ENCODE assay signal across 8 cellular contexts in the genomic region with DNA sequence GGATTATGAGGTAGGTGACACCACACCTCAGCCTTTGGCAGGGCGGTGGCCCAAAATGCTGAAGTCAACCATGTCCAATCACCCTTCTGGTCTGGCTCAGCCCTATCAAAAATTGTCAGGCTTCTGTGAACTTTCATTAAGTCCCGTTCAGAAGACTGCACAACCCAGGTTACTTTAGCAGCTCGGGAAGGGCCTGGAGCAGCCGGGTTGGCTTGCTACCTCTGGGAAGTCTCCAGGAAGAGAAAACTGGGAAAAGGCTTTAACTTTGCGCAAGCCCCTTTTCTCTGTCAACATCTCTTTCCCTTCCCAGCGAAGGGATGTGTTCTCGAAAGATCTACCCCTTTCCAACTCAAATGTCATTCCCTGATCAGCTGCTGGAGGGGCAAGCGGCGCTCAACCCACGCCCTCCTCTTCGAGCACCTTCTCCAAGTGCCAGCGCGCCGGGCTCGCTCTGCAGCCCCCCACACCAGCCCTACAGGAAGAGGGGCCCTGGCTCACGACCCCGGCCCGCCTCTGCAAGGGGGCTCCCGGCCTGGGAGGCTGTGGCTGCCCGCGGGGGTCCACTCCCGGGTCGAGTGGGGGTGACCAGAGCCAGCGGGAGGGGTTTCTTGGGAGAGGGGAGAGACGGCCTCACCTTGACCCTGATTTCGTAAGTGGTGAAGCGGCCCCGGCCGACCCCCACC. TPM values are rescaled to one million over a fixed set of nuclear protein-coding genes. Genes with fewer than 3 reads are reported as not detected.
DNase-seq lines count a peak whose midpoint lies in the region; ATAC-seq and TF ChIP-seq lines count a peak whose summit lies in the region.

No MANE protein-coding gene starts in this region.

- H3K4me3 ChIP-seq in Caco-2 (ENCODE audit: low read depth, low read length) (peak overlapping the region; percentile 87), HUES6 (ENCODE audit: low read depth, low read length) (peak overlapping the region; percentile 85), spleen (peak overlapping the region; percentile 67 to 88 (median 78))

- H3K27me3 ChIP-seq in Caco-2 (replicated peaks; ENCODE audit: control insufficient read depth, insufficient read depth, low read length) (no peaks in the 10 kb centered on the region), HUES6 (ENCODE audit: control insufficient read depth, insufficient read depth, low read length) (no peaks in the 10 kb centered on the region), spleen (replicated peaks in 1 of 7) (no peaks in the 10 kb centered on the region)

- POLR2A ChIA-PET in Caco-2 (lab: Charles Lee) (interaction anchor here (0.7 to 1.4 kb wide), 5 partner anchors 34 to 302 kb away, joined by 3 to 10 read pairs (median 5); partner anchors contain the start of genes AFG1L and SEC63), T-cell (lab: Charles Lee) (interaction anchor here in 1 of 2 donors (0.6 to 1.0 kb wide), 3 partner anchors 26 to 44 kb away, joined by 4 read pairs; partner anchors contain the start of gene AFG1L)

- 0 to 2% (median 1%) methylated on average over 21 to 29 of the region's 29 CpGs for WGBS in spleen, 5 donors

- H3K9me3 ChIP-seq in Caco-2: no peaks in the 10 kb centered on the region
- H3K9me3 ChIP-seq in HUES6 (ENCODE audit: control insufficient read depth, insufficient read depth, low read depth, low read length): no peaks in the 10 kb centered on the region
- no peaks in the 10 kb centered on the region for H3K9me3 ChIP-seq in spleen

- TF ChIP-seq CTCF in Caco-2 (IDR thresholded peaks at IDR 0.05; ENCODE audit: insufficient read depth in 1 of 2, low read depth in 1 of 2, low read length in 1 of 2, severe bottlenecking in 1 of 2, unreplicated experiment in 1 of 2) (no peak), spleen (IDR thresholded peaks at IDR 0.05 in 8 of 11, conservative IDR thresholded peaks at IDR 0.05 in 3 of 11) (no peak)

- DNase-seq in Caco-2: peak; percentile 36 to 40
- DNase-seq in T-cell: peak in 12 of 34 experiments; percentile 1 to 22 (median 5)
- peak in 1 of 2 donors; percentile 15 for DNase-seq in central memory CD8-positive, alpha-beta T cell (ENCODE audit: low spot score in 2 of 2)
- peak; percentile 76 for DNase-seq in islet precursor cell
- DNase-seq in spleen: peak; percentile 79
- DNase-seq in GM19240 (ENCODE audit: insufficient read length, low spot score): no peak

- ATAC-seq in GM21360 (IDR thresholded peaks at IDR 0.05; ENCODE audit: unreplicated experiment) (peak; percentile 6), T-cell (replicated peaks in 1 of 4) (peak in 2 of 4 experiments; percentile 2 to 3)
- peak; percentile 3 for ATAC-seq in central memory CD8-positive, alpha-beta T cell (replicated peaks; ENCODE audit: extremely low read depth, poor library complexity, severe bottlenecking)

- H3K27me3 Mint-ChIP-seq in Caco-2 (ENCODE audit: insufficient read depth, unreplicated experiment) (no peaks in the 10 kb centered on the region), T-cell (no peaks in the 10 kb centered on the region)
- no peaks in the 10 kb centered on the region for H3K27me3 Mint-ChIP-seq in central memory CD8-positive, alpha-beta T cell

- H3K9me3 Mint-ChIP-seq in Caco-2 (ENCODE audit: unreplicated experiment) (no peaks in the 10 kb centered on the region), T-cell (no peaks in the 10 kb centered on the region)
- H3K9me3 Mint-ChIP-seq in central memory CD8-positive, alpha-beta T cell: no peaks in the 10 kb centered on the region

- CTCF ChIA-PET in Caco-2 (lab: Charles Lee) (interaction anchor here (0.9 to 1.6 kb wide), 3 partner anchors 19 to 231 kb away, joined by 3 to 11 read pairs (median 3); no protein-coding TSS in a partner anchor), T-cell (lab: Charles Lee) (interaction anchor here in 1 of 2 donors (0.5 to 1.2 kb wide), 2 partner anchors 298 to 299 kb away, joined by 4 read pairs; no protein-coding TSS in a partner anchor)

- H3K4me3 Mint-ChIP-seq in Caco-2 (ENCODE audit: unreplicated experiment) (peak overlapping the region; percentile 92), T-cell (peak overlapping the region; percentile 86 to 88 (median 87))
- peak overlapping the region; percentile 86 for H3K4me3 Mint-ChIP-seq in central memory CD8-positive, alpha-beta T cell

- no TSS peak for BruUV-seq in Caco-2 (replicated peaks; lab: Mats Ljungman, UMichigan)

- H3K4me1 ChIP-seq in Caco-2 (peaks cover 8% of the 10 kb centered on the region; the same call in 1 of the 2 replicates), HUES6 (ENCODE audit: control insufficient read depth, insufficient read depth, low read length) (peaks cover 3% of the 10 kb centered on the region; the same call in 1 of the 2 replicates), spleen (peaks cover 30 to 61% (median 54%) of the 10 kb centered on the region in 6 donors)

- H3K27ac Mint-ChIP-seq in Caco-2 (ENCODE audit: unreplicated experiment): peak overlapping the region; percentile 87
- H3K27ac Mint-ChIP-seq in T-cell: peak overlapping the region; percentile 80
- H3K27ac Mint-ChIP-seq in central memory CD8-positive, alpha-beta T cell (ENCODE audit: low read depth): peak overlapping the region; percentile 94

- H3K36me3 ChIP-seq in Caco-2 (ENCODE audit: control insufficient read depth, insufficient read depth, low read length) (no peaks in the 10 kb centered on the region), HUES6 (ENCODE audit: control insufficient read depth, insufficient read depth, low read length) (no peaks in the 10 kb centered on the region; the same call in none of the 2 replicates), spleen (peaks cover 0 to 17% (median 0%) of the 10 kb centered on the region in 6 donors)

- H3K27ac ChIP-seq in HUES6 (ENCODE audit: low read depth, low read length) (peak overlapping the region; percentile 79), spleen (peak overlapping the region; percentile 81 to 99 (median 96))

- intact Hi-C loops in Caco-2 (cut with micrococcal nuclease; ENCODE audit: unreplicated experiment) (loop anchor here (2.0 to 5.0 kb wide), 3 partner anchors 102 to 233 kb away; no protein-coding TSS in a partner anchor), spleen (cut with DNase I; ENCODE audit: low total_unique reads) (no loop called here)

- H3K36me3 Mint-ChIP-seq in Caco-2 (ENCODE audit: insufficient read depth, unreplicated experiment): peaks cover 6% of the 10 kb centered on the region
- H3K36me3 Mint-ChIP-seq in T-cell: peaks cover 6% of the 10 kb centered on the region
- H3K36me3 Mint-ChIP-seq in central memory CD8-positive, alpha-beta T cell (ENCODE audit: insufficient read depth): peaks cover 17% of the 10 kb centered on the region

- H3K4me1 Mint-ChIP-seq in Caco-2 (ENCODE audit: low read depth, unreplicated experiment) (no peaks in the 10 kb centered on the region), T-cell (peaks cover 41 to 42% (median 41%) of the 10 kb centered on the region in 3 donors)
- peaks cover 23% of the 10 kb centered on the region for H3K4me1 Mint-ChIP-seq in central memory CD8-positive, alpha-beta T cell

- peak overlapping the region; percentile 85 for H3K9ac ChIP-seq in HUES6 (ENCODE audit: low read length)

- no peak for TF ChIP-seq POLR2A in spleen (IDR thresholded peaks at IDR 0.05)

RNA-seq across cellular contexts. Expression of gene SNX3, which starts 0.6 kb away (rescaled TPM):
- total RNA-seq in Caco-2 (2022): 111 and 114 TPM in 2 replicates
- 10 to 100 TPM; 50.1 to 61.4 (median 51.3) TPM for total RNA-seq in T-cell
- total RNA-seq in spleen: 100 to 1,000 TPM; 132 to 213 (median 149) TPM
- 100 to 1,000 TPM; 135 to 236 (median 208) TPM for polyA plus RNA-seq in spleen

RNA-seq across cellular contexts. Expression of gene AFG1L, which starts 34.6 kb away (rescaled TPM):
- total RNA-seq in Caco-2 (2022): 7.2 and 10.2 TPM in 2 replicates
- 1 to 10 TPM; 4.1 to 6.2 (median 5.3) TPM for total RNA-seq in T-cell
- 10 to 100 TPM in 2 of 7 donors, 1 to 10 TPM in 5; 4.1 to 13.0 (median 5.6) TPM for total RNA-seq in spleen
- 1 to 10 TPM; 1.8 to 2.3 (median 2.1) TPM for polyA plus RNA-seq in spleen
